ENCODE assay signal across 8 cellular contexts in genomic region chr18:24659837-24660720, GRCh38.
A peak's percentile ranks its signal among the peaks of the same experiment; 100 is the strongest.
DNase-seq lines count a peak whose midpoint lies in the region; TF ChIP-seq lines count a peak whose summit lies in the region.

No MANE protein-coding gene starts in this region.

- H2AFZ ChIP-seq in ACC112 (ENCODE audit: low read length, unreplicated experiment): peak overlapping the region; percentile 15

- no peak for TF ChIP-seq EP300 in transverse colon (IDR thresholded peaks at IDR 0.05; ENCODE audit: low read depth)

- TF ChIP-seq POLR2A in lower leg skin (IDR thresholded peaks at IDR 0.05) (no peak), transverse colon (IDR thresholded peaks at IDR 0.05) (no peak)

- 22 to 26% methylated on average over 21 of the region's 21 CpGs for WGBS in lower leg skin, 2 donors
- WGBS in transverse colon (ENCODE audit: low coverage in 1 of 2), 2 donors: 19 to 26% methylated on average over 13 to 21 of the region's 21 CpGs

- DNase-seq in GM19238 (ENCODE audit: insufficient read length, low spot score): peak; percentile 5
- no peak for DNase-seq in HL-60 (ENCODE audit: low read depth in 1 of 2, low spot score in 1 of 2)
- DNase-seq in activated T-cell treated with anti-CD3 and anti-CD28 coated beads, Interleukin-2, amount 50 U/mL, for 48 hours: peak; percentile 35 to 39
- DNase-seq in lower leg skin (ENCODE audit: low spot score in 2 of 2): peak in 1 of 2 donors; percentile 86
- peak; percentile 24 for DNase-seq in transverse colon
- no peak for DNase-seq in T1000 (lab: John Stamatoyannopoulos, UW)
- no peak for DNase-seq in HUDEP-2 (lab: John Stamatoyannopoulos, UW; ENCODE audit: unreplicated experiment in 76 of 76)

- no peak overlapping the region for H3K27ac ChIP-seq in ACC112 (ENCODE audit: low read depth, low read length)
- H3K27ac ChIP-seq in HL-60 (replicated peaks): no peak overlapping the region
- peak overlapping the region; percentile 25 to 73 (median 50) for H3K27ac ChIP-seq in transverse colon

- no peaks in the 10 kb centered on the region for H3K4me1 ChIP-seq in ACC112 (ENCODE audit: control insufficient read depth, insufficient read depth, low read length, unreplicated experiment)
- H3K4me1 ChIP-seq in transverse colon: peaks cover 0 to 16% (median 4%) of the 10 kb centered on the region in 4 donors

- no peaks in the 10 kb centered on the region for H3K79me2 ChIP-seq in ACC112 (ENCODE audit: control insufficient read depth, insufficient read depth, low read length, unreplicated experiment)

- TF ChIP-seq CTCF in HL-60 (IDR thresholded peaks at IDR 0.05; ENCODE audit: insufficient read depth, low read length) (no peak), lower leg skin (IDR thresholded peaks at IDR 0.05) (no peak), transverse colon (IDR thresholded peaks at IDR 0.05) (no peak)

- peaks cover 23% of the 10 kb centered on the region; the same call in 1 of the 2 replicates for H3K27me3 ChIP-seq in ACC112 (ENCODE audit: insufficient read depth, low read length)
- peaks cover 7% of the 10 kb centered on the region for H3K27me3 ChIP-seq in HL-60 (ENCODE audit: insufficient read depth, poor library complexity, severe bottlenecking)
- H3K27me3 ChIP-seq in transverse colon: peaks cover 6% of the 10 kb centered on the region

- H3K9me3 ChIP-seq in transverse colon: no peaks in the 10 kb centered on the region

- peak overlapping the region; percentile 74 for H3K4me3 ChIP-seq in ACC112 (ENCODE audit: low read depth, low read length)
- peak overlapping the region; percentile 32 for H3K4me3 ChIP-seq in HL-60 (replicated peaks; ENCODE audit: insufficient read depth, low read length)
- peak overlapping the region; percentile 7 for H3K4me3 ChIP-seq in lower leg skin (ENCODE audit: low read depth, poor library complexity, severe bottlenecking)
- H3K4me3 ChIP-seq in transverse colon: peak overlapping the region in 3 of 4 donors; percentile 10 to 51 (median 22)

- no peaks in the 10 kb centered on the region for H3K36me3 ChIP-seq in ACC112 (ENCODE audit: insufficient read depth, low read length)
- H3K36me3 ChIP-seq in transverse colon: no peaks in the 10 kb centered on the region

- intact Hi-C loops in lower leg skin (cut with DNase I; ENCODE audit: low total_unique reads): no loop called here
- intact Hi-C loops in transverse colon (cut with DNase I; ENCODE audit: low total_unique reads): no loop called here

- in situ Hi-C loops in transverse colon (cut with MboI; ENCODE audit: low pct_ligation_motif_present in 1 of 4, low pct_unique_long_range_greater_than_20kb in 1 of 4, low sequenced_read_pairs in 3 of 4): loop anchor here in 1 of 4 donors (10.0 kb wide), 1 partner anchor 55 kb away; no protein-coding TSS in a partner anchor

Comparison
In these comparisons a context has a peak if more than half of its experiments do, and no peak if none do; other contexts are left out.
1. H3K27ac ChIP-seq: peak in transverse colon (4 of 4); none in ACC112 (single experiment) and HL-60 (single experiment).
2. H3K4me3 ChIP-seq: peak in every context shown above with its lines; median percentile 74 in ACC112; 32 in HL-60; 22 in transverse colon; 7 in lower leg skin.
3. DNase-seq: peak in GM19238 (single experiment), activated T-cell treated with anti-CD3 and anti-CD28 coated beads, Interleukin-2, amount 50 U/mL, for 48 hours (2 of 2) and transverse colon (single experiment); none in HL-60 (0 of 2), T1000 (single experiment) and HUDEP-2 (0 of 76).